Comparison of ENCODE assay signal across 6 cellular contexts in genomic region chr5:65663804-65664521, GRCh38. TPM values are rescaled to one million over a fixed set of nuclear protein-coding genes. Genes with fewer than 3 reads are reported as not detected.
DNase-seq lines count a peak whose midpoint lies in the region; ATAC-seq, FAIRE-seq and TF ChIP-seq lines count a peak whose summit lies in the region.

No MANE protein-coding gene starts in this region.

- peak overlapping the region; percentile 2 for H3K4me3 Mint-ChIP-seq in natural killer cell treated with Interleukin-12 subunit alpha and Interleukin-12 subunit beta and Interleukin-15 and Interleukin-18, amount 100 ng/mL, for 72 hours

- no peaks in the 10 kb centered on the region for H3K9me3 Mint-ChIP-seq in natural killer cell treated with Interleukin-12 subunit alpha and Interleukin-12 subunit beta and Interleukin-15 and Interleukin-18, amount 100 ng/mL, for 72 hours

- peaks cover 16% of the 10 kb centered on the region for H3K36me3 Mint-ChIP-seq in natural killer cell treated with Interleukin-12 subunit alpha and Interleukin-12 subunit beta and Interleukin-15 and Interleukin-18, amount 100 ng/mL, for 72 hours

- H3K27ac Mint-ChIP-seq in natural killer cell treated with Interleukin-12 subunit alpha and Interleukin-12 subunit beta and Interleukin-15 and Interleukin-18, amount 100 ng/mL, for 72 hours, result peak overlapping the region; percentile 17 to 59

- peak; percentile 97 for FAIRE-seq in H54 (lab: Jason Lieb, UNC)

- peak in 1 of 2 donors; percentile 52 for ATAC-seq in natural killer cell treated with Interleukin-12 subunit alpha and Interleukin-12 subunit beta and Interleukin-15 and Interleukin-18, amount 100 ng/mL, for 72 hours
- ATAC-seq in HG03025 (IDR thresholded peaks at IDR 0.05; ENCODE audit: low FRiP score, unreplicated experiment) (no peak), GM18861 (IDR thresholded peaks at IDR 0.05; ENCODE audit: unreplicated experiment) (no peak)

- no peak for TF ChIP-seq POLR2A in H54 (IDR thresholded peaks at IDR 0.05; ENCODE audit: low read depth, low read length)

- DNase-seq in H54 (ENCODE audit: insufficient read length, low spot score) (peak; percentile 5), amniotic epithelial cell (ENCODE audit: low read depth) (peak; percentile 25)
- no peak for DNase-seq in natural killer cell treated with Interleukin-12 subunit alpha and Interleukin-12 subunit beta and Interleukin-15 and Interleukin-18, amount 100 ng/mL, for 72 hours (ENCODE audit: low spot score)
- DNase-seq in activated CD8-positive, alpha-beta memory T cell treated with anti-CD3 and anti-CD28 coated beads for 24 hours, result no peak

- no peaks in the 10 kb centered on the region for H3K27me3 Mint-ChIP-seq in natural killer cell treated with Interleukin-12 subunit alpha and Interleukin-12 subunit beta and Interleukin-15 and Interleukin-18, amount 100 ng/mL, for 72 hours

- H3K4me1 Mint-ChIP-seq in natural killer cell treated with Interleukin-12 subunit alpha and Interleukin-12 subunit beta and Interleukin-15 and Interleukin-18, amount 100 ng/mL, for 72 hours (ENCODE audit: low read depth in 2 of 2), result peaks cover 10 to 16% of the 10 kb centered on the region in 2 donors

RNA-seq across cellular contexts. Expression of gene SHLD3, which starts 39.1 kb away (rescaled TPM):
- 1 to 10 TPM; 3.2 to 7.1 TPM for total RNA-seq in natural killer cell treated with Interleukin-12 subunit alpha and Interleukin-12 subunit beta and Interleukin-15 and Interleukin-18, amount 100 ng/mL, for 72 hours

RNA-seq across cellular contexts. Expression of gene TRAPPC13, which starts 39.1 kb away (rescaled TPM):
- total RNA-seq in natural killer cell treated with Interleukin-12 subunit alpha and Interleukin-12 subunit beta and Interleukin-15 and Interleukin-18, amount 100 ng/mL, for 72 hours, result 10 to 100 TPM; 27.4 to 28.2 TPM

RNA-seq across cellular contexts. Expression of gene TRIM23, which starts 39.8 kb away (rescaled TPM):
- 10 to 100 TPM in 1 of 2 donors, 1 to 10 TPM in 1; 9.6 to 10.3 TPM for total RNA-seq in natural killer cell treated with Interleukin-12 subunit alpha and Interleukin-12 subunit beta and Interleukin-15 and Interleukin-18, amount 100 ng/mL, for 72 hours

RNA-seq across cellular contexts. Expression of gene SGTB, which starts 57.9 kb away (rescaled TPM):
- 10 to 100 TPM in 1 of 2 donors, 1 to 10 TPM in 1; 4.1 to 10.1 TPM for total RNA-seq in natural killer cell treated with Interleukin-12 subunit alpha and Interleukin-12 subunit beta and Interleukin-15 and Interleukin-18, amount 100 ng/mL, for 72 hours

RNA-seq across cellular contexts. Expression of gene NLN, which starts 58.0 kb away (rescaled TPM):
- total RNA-seq in natural killer cell treated with Interleukin-12 subunit alpha and Interleukin-12 subunit beta and Interleukin-15 and Interleukin-18, amount 100 ng/mL, for 72 hours, result 10 to 100 TPM in 1 of 2 donors, 1 to 10 TPM in 1; 8.7 to 39.4 TPM

Comparison
In these comparisons a context has a peak if more than half of its experiments do, and no peak if none do; other contexts are left out.
1. DNase-seq: peak in H54 (single experiment) and amniotic epithelial cell (single experiment); none in natural killer cell treated with Interleukin-12 subunit alpha and Interleukin-12 subunit beta and Interleukin-15 and Interleukin-18, amount 100 ng/mL, for 72 hours (single experiment) and activated CD8-positive, alpha-beta memory T cell treated with anti-CD3 and anti-CD28 coated beads for 24 hours (single experiment).